Comparison of ENCODE assay signal across 8 cellular contexts in genomic region chr1:74673351-74674111, GRCh38. TPM values are rescaled to one million over a fixed set of nuclear protein-coding genes. Genes with fewer than 3 reads are reported as not detected.
A peak's percentile ranks its signal among the peaks of the same experiment; 100 is the strongest.
DNase-seq lines count a peak whose midpoint lies in the region; ATAC-seq and TF ChIP-seq lines count a peak whose summit lies in the region.

A gene with protein sequence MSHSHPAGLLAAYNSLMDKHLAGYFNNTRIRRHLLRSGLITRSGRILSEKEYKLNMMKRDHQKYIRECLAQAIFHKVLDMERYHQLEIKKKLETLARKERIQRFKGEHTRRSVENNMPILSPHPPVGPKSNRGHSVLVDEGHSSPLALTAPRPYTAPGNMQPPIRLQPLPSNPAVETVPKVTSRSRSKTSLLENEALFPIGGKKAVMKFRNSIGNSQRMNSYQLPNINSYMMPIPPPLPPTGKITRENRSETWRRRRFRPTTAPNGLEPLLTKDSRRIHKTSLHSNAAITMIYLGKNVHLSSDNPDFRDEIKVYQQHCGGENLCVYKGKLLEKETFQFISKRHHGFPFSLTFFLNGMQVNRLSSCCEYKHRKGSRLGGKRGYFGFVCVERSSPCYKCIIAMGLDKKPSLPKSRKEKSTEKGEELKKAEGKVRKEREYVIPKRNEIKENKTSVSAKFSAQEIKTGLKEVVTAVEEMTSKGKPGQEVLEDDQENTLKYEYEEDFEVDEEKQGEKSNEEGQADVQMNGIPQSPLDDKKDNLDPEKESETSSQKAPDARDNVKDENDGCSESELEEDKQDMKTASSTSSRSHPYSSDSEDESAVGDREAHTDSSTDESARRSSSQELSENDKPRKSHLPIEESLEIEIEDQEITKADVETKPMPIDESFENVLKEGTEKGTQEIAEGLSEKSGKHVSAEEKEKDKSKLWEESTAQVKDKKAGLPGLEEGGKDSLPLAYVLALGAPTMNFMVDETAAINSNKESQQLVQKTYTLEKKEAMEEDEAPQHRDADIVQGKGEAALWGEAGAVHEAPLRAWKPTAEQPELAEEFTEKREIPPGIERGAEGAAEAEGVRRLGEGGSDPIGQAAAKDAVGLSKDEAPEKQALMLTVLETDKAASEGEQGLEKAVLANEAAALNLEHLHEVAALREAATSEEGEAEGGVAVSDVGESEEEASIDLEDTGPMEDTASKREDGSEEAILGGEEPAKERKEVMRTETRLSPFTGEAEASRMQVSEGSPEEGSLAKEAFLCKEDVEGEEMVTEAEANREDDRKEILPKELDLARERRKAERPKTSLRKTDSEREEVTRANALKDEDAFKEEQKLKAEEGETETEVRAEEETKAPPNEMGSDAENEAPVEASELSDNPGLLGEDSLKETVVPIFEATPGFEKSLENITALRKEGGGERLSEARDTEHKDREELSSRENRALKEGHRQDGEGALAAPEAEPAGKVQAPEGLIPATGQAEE (N-terminal part only) (minus strand): TSS chr1:74673792. CDS start chr1:74673519, 273 bp downstream.

- TF ChIP-seq CTCF in GM20000 (IDR thresholded peaks at IDR 0.05; ENCODE audit: extremely low read depth, missing control alignments) (no peak), foreskin fibroblast (IDR thresholded peaks at IDR 0.05; ENCODE audit: low read depth, low read length) (no peak)

- H3K27me3 ChIP-seq in SJCRH30, result no peaks in the 10 kb centered on the region; the same call in 1 of the 2 replicates

- H3K9me3 ChIP-seq in SJCRH30 (replicated peaks), result 0 out of 2 replicates have a peak, but pooled peaks cover 3% of the 10 kb centered on the region

- H3K27ac ChIP-seq in SJCRH30, result no peak within 1 kb of the TSS

- H3K4me1 ChIP-seq in SJCRH30, result no peaks in the 10 kb centered on the region

- peak; percentile 74 for DNase-seq in COLO668 (lab: John Stamatoyannopoulos, UW; ENCODE audit: unreplicated experiment)
- peak; percentile 39 for DNase-seq in GM20000 (ENCODE audit: low spot score)
- peak; percentile 64 for DNase-seq in NCI-H2171 treated with DMSO at 0.1 percent for 48 hours (lab: John Stamatoyannopoulos, UW)
- peak in 1 of 2 donors; percentile 30 for DNase-seq in foreskin fibroblast
- DNase-seq in sciatic nerve (ENCODE audit: low spot score), result no peak
- no peak for DNase-seq in AML-193 (lab: John Stamatoyannopoulos, UW)
- no peak for DNase-seq in SJCRH30

- no peaks in the 10 kb centered on the region for H3K36me3 ChIP-seq in SJCRH30

- intact Hi-C loops in sciatic nerve (cut with DNase I), result no loop called here

- peak within 1 kb of the TSS; percentile 3 to 34 for H3K4me3 ChIP-seq in foreskin fibroblast (ENCODE audit: low read depth in 1 of 2, low read length in 2 of 2)
- no peak within 1 kb of the TSS for H3K4me3 ChIP-seq in SJCRH30

- ATAC-seq in sciatic nerve, result peak; percentile 22
- ATAC-seq in activated CD4-positive, CD25-positive, alpha-beta regulatory T cell treated with anti-CD3 and anti-CD28 coated beads, Interleukin-2, amount 50 U/mL, for 24 hours, result no peak

RNA-seq across cellular contexts. Expression of the gene that starts here (rescaled TPM):
- total RNA-seq in sciatic nerve, result 0.45 TPM
- total RNA-seq in SJCRH30 (2014; rRNA removed; shearing (Covaris generic)), result not detected in 2 replicates

Comparison
In these comparisons a context has a peak if more than half of its experiments do, and no peak if none do; other contexts are left out.
1. Peak in ATAC-seq in sciatic nerve; RNA of the gene not detected or under 1 TPM.
2. DNase-seq: peak in COLO668 (single experiment), GM20000 (single experiment) and NCI-H2171 treated with DMSO at 0.1 percent for 48 hours (single experiment); none in sciatic nerve (single experiment), AML-193 (0 of 2) and SJCRH30 (0 of 2).